Comparison of ENCODE assay signal across 16 cellular contexts in genomic region chr3:16252243-16252978, GRCh38. TPM values are rescaled to one million over a fixed set of nuclear protein-coding genes. Genes with fewer than 3 reads are reported as not detected.
DNase-seq lines count a peak whose midpoint lies in the region; ATAC-seq and TF ChIP-seq lines count a peak whose summit lies in the region.
"Had no signal": no experiment of that assay in that cellular context is flagged by ENCODE, and none has a peak within 500 bp of the region (broad histone marks: within the 10 kb centered on the region; RNA-seq: fewer than 3 reads in every experiment).

No MANE protein-coding gene starts in this region.

- ATAC-seq in GM21786 (IDR thresholded peaks at IDR 0.05; ENCODE audit: unreplicated experiment) = peak; percentile 36
- no peak for ATAC-seq in GM18907 (IDR thresholded peaks at IDR 0.05; ENCODE audit: unreplicated experiment)
- no peak for ATAC-seq in HG03354 (IDR thresholded peaks at IDR 0.05; ENCODE audit: poor library complexity, severe bottlenecking, unreplicated experiment)
- ATAC-seq: activated naive CD8-positive, alpha-beta T cell treated with anti-CD3 and anti-CD28 coated beads, Interleukin-2, amount 50 U/mL, for 24 hours; HCT116 had no signal

- peak overlapping the region; percentile 31 for H3K4me3 ChIP-seq in DOHH2 (ENCODE audit: low read length)
- no peak overlapping the region for H3K4me3 ChIP-seq in fibroblast of villous mesenchyme (ENCODE audit: low read depth, low read length)
- H3K4me3 ChIP-seq: ovary had no signal

- no peaks in the 10 kb centered on the region for H3K36me3 ChIP-seq in DOHH2 (ENCODE audit: control insufficient read depth, low read length)
- H3K36me3 ChIP-seq: ovary had no signal

- H3F3A ChIP-seq in DOHH2 (ENCODE audit: control insufficient read depth, insufficient read depth) = no peaks in the 10 kb centered on the region

- H3K4me2 ChIP-seq in DOHH2 (ENCODE audit: low read length) = peak overlapping the region; percentile 51

- no peak overlapping the region for H3K27ac ChIP-seq in DOHH2 (ENCODE audit: low read depth, low read length)
- H3K27ac ChIP-seq: ovary had no signal

- H4K20me1 ChIP-seq in DOHH2 (ENCODE audit: control insufficient read depth, insufficient read depth, low read depth, low read length) = no peaks in the 10 kb centered on the region

- no peak for TF ChIP-seq CTCF in DOHH2 (IDR thresholded peaks at IDR 0.05; ENCODE audit: low read depth, low read length, poor library complexity, severe bottlenecking)
- no peak for TF ChIP-seq CTCF in fibroblast of villous mesenchyme (IDR thresholded peaks at IDR 0.05; ENCODE audit: insufficient read depth, low read depth, low read length)

- H3K9me2 ChIP-seq in DOHH2 (replicated peaks; ENCODE audit: control insufficient read depth, low read length) = no peaks in the 10 kb centered on the region

- H3K27me3 ChIP-seq in DOHH2 (ENCODE audit: control insufficient read depth, low read length) = peaks cover 13% of the 10 kb centered on the region
- H3K27me3 ChIP-seq: ovary had no signal

- DNase-seq in LoVo (ENCODE audit: low spot score) (peak; percentile 20), fibroblast of villous mesenchyme (ENCODE audit: low read depth) (peak; percentile 17), T1000 (lab: John Stamatoyannopoulos, UW) (no peak), NCI-H1092 treated with DMSO at 0.1 percent for 48 hours (lab: John Stamatoyannopoulos, UW) (no peak)
- DNase-seq: activated CD4-positive, CD25-positive, alpha-beta regulatory T cell; activated naive CD8-positive, alpha-beta T cell treated with anti-CD3 and anti-CD28 coated beads, Interleukin-2, amount 50 U/mL, for 24 hours; Calu3; cortex of kidney; NCI-H2171 treated with DMSO at 0.1 percent for 48 hours; ovary; stimulated activated CD8-positive, alpha-beta memory T cell treated with anti-CD3 and anti-CD28 coated beads, Interleukin-4, amount 100 ng/mL, for 48 hours had no signal

- peaks cover 24% of the 10 kb centered on the region for H3K4me1 ChIP-seq in DOHH2 (ENCODE audit: control insufficient read depth, low read length)

- no peaks in the 10 kb centered on the region for H3K9me3 ChIP-seq in DOHH2 (ENCODE audit: control insufficient read depth, insufficient read depth, low read length)
- H3K9me3 ChIP-seq: ovary had no signal

- no peaks in the 10 kb centered on the region for H3K79me2 ChIP-seq in DOHH2 (ENCODE audit: control insufficient read depth, low read length)

RNA-seq across cellular contexts. Expression of gene DPH3, which starts 12.3 kb away (rescaled TPM):
- total RNA-seq in fibroblast of villous mesenchyme = 20.0 and 33.2 TPM in 2 replicates

RNA-seq across cellular contexts. Expression of gene OXNAD1, which starts 12.6 kb away (rescaled TPM):
- 9.0 and 9.5 TPM in 2 replicates for total RNA-seq in fibroblast of villous mesenchyme

Comparison
In these comparisons a context has a peak if more than half of its experiments do, and no peak if none do; other contexts are left out.
1. DNase-seq: peak in LoVo (single experiment) and fibroblast of villous mesenchyme (single experiment); none in T1000 (single experiment) and NCI-H1092 treated with DMSO at 0.1 percent for 48 hours (single experiment).